Comparison of ENCODE assay signal across 15 cellular contexts in genomic region chr18:66752733-66753132, GRCh38.
"Had no signal": no experiment of that assay in that cellular context is flagged by ENCODE, and none has a peak within 500 bp of the region (broad histone marks: within the 10 kb centered on the region; RNA-seq: fewer than 3 reads in every experiment).

No MANE protein-coding gene starts in this region.

- DNase-seq: activated CD4-positive, alpha-beta T cell treated with anti-CD3 and anti-CD28 coated beads, Interleukin-2, amount 10 ng/mL, durations not matched to agents 24 days and 14 days; activated CD8-positive, alpha-beta T cell treated with anti-CD3 and anti-CD28 coated beads, Interleukin-2, amount 10 ng/mL, durations not matched to agents 7 days and 5 days; activated effector memory CD4-positive, alpha-beta T cell treated with Interleukin-2 at 50 U/mL for 16 hours; activated naive CD4-positive, alpha-beta T cell treated with anti-CD3 and anti-CD28 coated beads, Interleukin-2, amount 50 U/mL, for 16 hours; activated T-cell treated with anti-CD3 and anti-CD28 coated beads, Interleukin-2, amount 50 U/mL, for 24 hours; effector CD8-positive, alpha-beta T cell; left cardiac atrium; midbrain; nephron progenitor cell; occipital lobe; retina; stimulated activated CD4-positive, alpha-beta T cell treated with anti-CD3 and anti-CD28 coated beads, Interleukin-2, amount 100 ng/mL, for 24 hours; stimulated activated naive CD4-positive, alpha-beta T cell treated with Interleukin-2 at 50 U/mL for 16 hours; tibial artery had no signal

- H3K4me3 ChIP-seq: ascending aorta, tibial artery had no signal

- H3K4me3 Mint-ChIP-seq: activated CD4-positive, alpha-beta T cell treated with anti-CD3 and anti-CD28 coated beads, Interleukin-2, amount 10 ng/mL, durations not matched to agents 24 days and 14 days; activated CD8-positive, alpha-beta T cell treated with anti-CD3 and anti-CD28 coated beads, Interleukin-2, amount 10 ng/mL, durations not matched to agents 7 days and 5 days; activated T-cell treated with anti-CD3 and anti-CD28 coated beads, Interleukin-2, amount 50 U/mL, for 24 hours; nephron progenitor cell had no signal

- H3K4me1 ChIP-seq: ascending aorta, tibial artery had no signal

- H3K9me3 Mint-ChIP-seq: activated CD4-positive, alpha-beta T cell treated with anti-CD3 and anti-CD28 coated beads, Interleukin-2, amount 10 ng/mL, durations not matched to agents 24 days and 14 days; activated T-cell treated with anti-CD3 and anti-CD28 coated beads, Interleukin-2, amount 50 U/mL, for 24 hours; nephron progenitor cell had no signal

- ATAC-seq: activated CD8-positive, alpha-beta T cell treated with anti-CD3 and anti-CD28 coated beads, Interleukin-2, amount 10 ng/mL, durations not matched to agents 7 days and 5 days; left cardiac atrium had no signal

- H3K27me3 ChIP-seq: ascending aorta, tibial artery had no signal

- H3K27ac Mint-ChIP-seq: activated CD4-positive, alpha-beta T cell treated with anti-CD3 and anti-CD28 coated beads, Interleukin-2, amount 10 ng/mL, durations not matched to agents 24 days and 14 days; activated CD8-positive, alpha-beta T cell treated with anti-CD3 and anti-CD28 coated beads, Interleukin-2, amount 10 ng/mL, durations not matched to agents 7 days and 5 days; activated T-cell treated with anti-CD3 and anti-CD28 coated beads, Interleukin-2, amount 50 U/mL, for 24 hours; nephron progenitor cell had no signal

- H3K27me3 Mint-ChIP-seq: activated CD4-positive, alpha-beta T cell treated with anti-CD3 and anti-CD28 coated beads, Interleukin-2, amount 10 ng/mL, durations not matched to agents 24 days and 14 days; activated T-cell treated with anti-CD3 and anti-CD28 coated beads, Interleukin-2, amount 50 U/mL, for 24 hours had no signal

- H3K4me1 Mint-ChIP-seq: activated CD4-positive, alpha-beta T cell treated with anti-CD3 and anti-CD28 coated beads, Interleukin-2, amount 10 ng/mL, durations not matched to agents 24 days and 14 days; nephron progenitor cell had no signal

- H3K36me3 ChIP-seq: ascending aorta, tibial artery had no signal

- H3K27ac ChIP-seq: ascending aorta, tibial artery had no signal

- H3K9me3 ChIP-seq: ascending aorta, tibial artery had no signal
